14 cellular contexts compared by ENCODE assay signal in genomic region chr4:38387819-38388218, GRCh38.
DNase-seq lines count a peak whose midpoint lies in the region; ATAC-seq, FAIRE-seq and TF ChIP-seq lines count a peak whose summit lies in the region.
"Had no signal": no experiment of that assay in that cellular context is flagged by ENCODE, and none has a peak within 500 bp of the region (broad histone marks: within the 10 kb centered on the region; RNA-seq: fewer than 3 reads in every experiment).

No MANE protein-coding gene starts in this region.

- no peak for TF ChIP-seq EP300 in K562 (IDR thresholded peaks at IDR 0.05; ENCODE audit: low read length)

- 100% methylated on average over 5 of the region's 5 CpGs for WGBS in K562 (ENCODE audit: insufficient coverage, low coverage, missing lambda C conversion rate)
- WGBS in hepatocyte (ENCODE audit: low lambda C conversion rate, missing lambda C conversion rate) = 92% methylated on average over 5 of the region's 5 CpGs

- no peaks in the 10 kb centered on the region for H3K9me2 ChIP-seq in hepatocyte (replicated peaks; ENCODE audit: insufficient read depth)

- TF ChIP-seq CTCF in Calu3 (IDR thresholded peaks at IDR 0.05; ENCODE audit: unreplicated experiment) = no peak
- no peak for TF ChIP-seq CTCF in K562 (IDR thresholded peaks at IDR 0.05 in 2 of 3, conservative IDR thresholded peaks at IDR 0.05 in 1 of 3; ENCODE audit: insufficient read depth in 2 of 3, low read depth in 1 of 3, low read length in 3 of 3)
- no peak for TF ChIP-seq CTCF in hepatocyte (IDR thresholded peaks at IDR 0.05; ENCODE audit: poor library complexity)

- H3K4me1 ChIP-seq in K562 (replicated peaks in 1 of 2; ENCODE audit: control insufficient read depth in 2 of 2, insufficient read depth in 2 of 2, low read length in 2 of 2) (peaks cover 9 to 44% of the 10 kb centered on the region in 2 experiments), hepatocyte (ENCODE audit: insufficient read depth) (peaks cover 29% of the 10 kb centered on the region)

- H3K27me3 Mint-ChIP-seq in Calu3 (ENCODE audit: unreplicated experiment) = no peaks in the 10 kb centered on the region

- H3K9me3 ChIP-seq in K562 (replicated peaks; ENCODE audit: control insufficient read depth, insufficient read depth, low read depth, low read length) (peaks cover 17% of the 10 kb centered on the region), hepatocyte (ENCODE audit: low read depth) (no peaks in the 10 kb centered on the region)

- intact Hi-C loops in Calu3 (cut with micrococcal nuclease; ENCODE audit: unreplicated experiment) = loop anchor here (5.0 kb wide), 4 partner anchors 64 to 339 kb away; no protein-coding TSS in a partner anchor
- intact Hi-C loops in K562 (cut with micrococcal nuclease) = loop anchor here (10.0 kb wide), 2 partner anchors 137 to 323 kb away; no protein-coding TSS in a partner anchor

- TF ChIP-seq RAD21 in K562 (CRISPR knock-in tag; conservative IDR thresholded peaks at IDR 0.05 in 1 of 2, IDR thresholded peaks at IDR 0.05 in 1 of 2) = no peak

- H3K27ac Mint-ChIP-seq in Calu3 (ENCODE audit: unreplicated experiment) = no peak overlapping the region

- H3K36me3 ChIP-seq in K562 (ENCODE audit: control insufficient read depth, insufficient read depth, low read length) = no peaks in the 10 kb centered on the region
- H3K36me3 ChIP-seq in hepatocyte (replicated peaks; ENCODE audit: insufficient read depth, low read depth) = no peaks in the 10 kb centered on the region

- peaks cover 9% of the 10 kb centered on the region for H3K4me1 Mint-ChIP-seq in Calu3 (ENCODE audit: low read depth, unreplicated experiment)

- POLR2A ChIA-PET in K562 (lab: Yijun Ruan, JAX) = interaction anchor here (0.9 to 1.5 kb wide), 3 partner anchors 9 to 342 kb away, joined by 3 to 5 read pairs (median 3); no protein-coding TSS in a partner anchor

- H3K9ac ChIP-seq in K562 (ENCODE audit: insufficient read depth in 1 of 2, low read depth in 2 of 2, low read length in 2 of 2) = no peak overlapping the region

- H3K9me1 ChIP-seq in K562 (ENCODE audit: control insufficient read depth, insufficient read depth, low read length) = no peaks in the 10 kb centered on the region

- no peaks in the 10 kb centered on the region for H4K20me1 ChIP-seq in K562 (replicated peaks; ENCODE audit: control insufficient read depth, insufficient read depth, low read length)
- H4K20me1 ChIP-seq in hepatocyte (ENCODE audit: insufficient read depth, poor library complexity, severe bottlenecking) = no peaks in the 10 kb centered on the region

- no peak overlapping the region for H3K4me3 Mint-ChIP-seq in Calu3 (ENCODE audit: low read depth, unreplicated experiment)

- H3K4me2 ChIP-seq in K562 (ENCODE audit: insufficient read depth, low read length) = no peak overlapping the region
- no peak overlapping the region for H3K4me2 ChIP-seq in hepatocyte

- CTCF ChIA-PET in Calu3 (lab: Charles Lee) = no interaction called here
- CTCF ChIA-PET in K562 (lab: Yijun Ruan, JAX; ENCODE audit: low intra/inter-chr PET ratio) = no interaction called here

- DNase-seq in Calu3 (peak; percentile 2), K562 (ENCODE audit: extremely low read depth in 1 of 4, low spot score in 3 of 4) (no peak), hepatocyte (ENCODE audit: low spot score) (no peak), renal cortical epithelial cell (ENCODE audit: low read depth) (peak; percentile 70), SW 1271 (lab: John Stamatoyannopoulos, UW) (no peak)
- no peak for DNase-seq in stimulated activated CD4-positive, alpha-beta T cell treated with anti-CD3 and anti-CD28 coated beads, Interleukin-4, amount 100 ng/mL, for 1 hour
- DNase-seq: Caco-2, H7, NCI-H2081 had no signal

- FAIRE-seq in K562 (lab: Jason Lieb, UNC) = no peak
- FAIRE-seq: GM12878, GM18507, HTR-8/SVneo had no signal

- H3K9me3 Mint-ChIP-seq in Calu3 (ENCODE audit: low read depth, unreplicated experiment) = peaks cover 8% of the 10 kb centered on the region

- H3K79me2 ChIP-seq in K562 (ENCODE audit: control insufficient read depth, insufficient read depth, low read length) (no peaks in the 10 kb centered on the region), hepatocyte (no peaks in the 10 kb centered on the region)

- in situ Hi-C loops in K562 (cut with MboI) = no loop called here

- TF ChIP-seq POLR2A in K562 (conservative IDR thresholded peaks at IDR 0.05) = no peak

- BruUV-seq in Calu3 (replicated peaks; lab: Mats Ljungman, UMichigan) (no TSS peak), K562 (replicated peaks; lab: Mats Ljungman, UMichigan) (no TSS peak)

- ATAC-seq in K562 (no peak), HG03469 (IDR thresholded peaks at IDR 0.05; ENCODE audit: unreplicated experiment) (no peak), HG03432 (IDR thresholded peaks at IDR 0.05; ENCODE audit: unreplicated experiment) (no peak)
- ATAC-seq: GM12878 had no signal

- H2AFZ ChIP-seq in K562 (ENCODE audit: low read depth, low read length) (no peak overlapping the region; the same call in 1 of the 2 replicates), hepatocyte (no peak overlapping the region)

- H3K27ac ChIP-seq in K562 (ENCODE audit: extremely low read depth, low read depth, low read length) (no peak overlapping the region), hepatocyte (peak overlapping the region; percentile 3)

- H3K27me3 ChIP-seq in K562 (ENCODE audit: control insufficient read depth in 2 of 2, insufficient read depth in 2 of 2, low read length in 2 of 2) (no peaks in the 10 kb centered on the region), hepatocyte (no peaks in the 10 kb centered on the region)

- no peak overlapping the region for H3K4me3 ChIP-seq in K562
- H3K4me3 ChIP-seq in hepatocyte = no peak overlapping the region
- H3K4me3 ChIP-seq: GM12878 had no signal

- peaks cover 7% of the 10 kb centered on the region for H3K36me3 Mint-ChIP-seq in Calu3 (ENCODE audit: insufficient read depth, unreplicated experiment)

TF ChIP-seq in K562, 482 proteins besides CTCF, POLR2A, EP300 and RAD21:
- no peak for TF ChIP-seq NR2C2 (CRISPR knock-in tag; IDR thresholded peaks at IDR 0.05)
- TF ChIP-seq NR2C2 (tag; IDR thresholded peaks at IDR 0.05) = no peak
- TF ChIP-seq CREBBP (IDR thresholded peaks at IDR 0.05; ENCODE audit: low read depth, low read length) = no peak
- no peak for TF ChIP-seq YY1 (IDR thresholded peaks at IDR 0.05; ENCODE audit: borderline replicate concordance in 1 of 3, control insufficient read depth in 1 of 3, extremely low read depth in 1 of 3, insufficient read depth in 3 of 3, insufficient read length in 1 of 3, insufficient replicate concordance in 2 of 3, low read depth in 1 of 3, low read length in 2 of 3)
- no peak for TF ChIP-seq AFF4 (CRISPR knock-in tag; IDR thresholded peaks at IDR 0.05)
- no peak for TF ChIP-seq ZNF134 (CRISPR knock-in tag; conservative IDR thresholded peaks at IDR 0.05)
- TF ChIP-seq ZNF316 (IDR thresholded peaks at IDR 0.05) = peak; percentile 21; the same call in 1 of the 2 replicates
- TF ChIP-seq ILK (tag; IDR thresholded peaks at IDR 0.05; ENCODE audit: borderline replicate concordance, low read depth) = no peak
- TF ChIP-seq E2F1 (CRISPR knock-in tag; IDR thresholded peaks at IDR 0.05) = no peak

Comparison
In these comparisons a context has a peak if more than half of its experiments do, and no peak if none do; other contexts are left out.
1. DNase-seq: peak in Calu3 (single experiment) and renal cortical epithelial cell (single experiment); none in K562 (0 of 4), hepatocyte (single experiment), stimulated activated CD4-positive, alpha-beta T cell treated with anti-CD3 and anti-CD28 coated beads, Interleukin-4, amount 100 ng/mL, for 1 hour (single experiment) and SW 1271 (0 of 2).